1 cellular context compared by ENCODE assay signal in the genomic region with DNA sequence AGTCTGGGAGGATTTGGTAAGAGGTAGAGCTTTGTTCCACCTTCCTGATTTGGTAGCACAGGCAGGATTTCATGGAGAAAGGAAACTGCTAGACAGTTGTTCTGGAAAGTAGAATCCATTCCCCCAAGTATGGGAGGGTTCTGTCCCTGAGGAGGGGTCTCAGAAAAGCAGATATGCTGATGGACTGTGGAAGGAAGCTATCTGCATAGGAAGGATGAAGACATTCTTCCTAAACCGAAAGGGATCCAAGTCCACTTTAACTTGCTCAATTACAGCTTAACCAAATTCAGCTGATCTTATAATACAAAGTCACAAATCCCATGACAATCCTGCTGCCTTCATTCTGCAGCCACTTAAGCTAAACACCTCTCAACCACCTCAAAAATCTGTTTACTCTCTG.
TF ChIP-seq lines count a peak whose summit lies in the region.

No MANE protein-coding gene starts in this region.

TF ChIP-seq in endothelial cell of umbilical vein, 7 proteins besides CTCF, POLR2A, EP300 and RAD21:
- TF ChIP-seq GATA2 (IDR thresholded peaks at IDR 0.05; ENCODE audit: insufficient read depth, insufficient read length, low read depth, low read length) (no peak), MYC (IDR thresholded peaks at IDR 0.05; ENCODE audit: low read depth, low read length) (no peak), POLR2AphosphoS5 (IDR thresholded peaks at IDR 0.05; ENCODE audit: insufficient read depth, low read depth, low read length) (no peak), EZH2 (IDR thresholded peaks at IDR 0.05; ENCODE audit: borderline replicate concordance, low read depth, low read length, severe bottlenecking) (no peak), FOS (IDR thresholded peaks at IDR 0.05; ENCODE audit: borderline replicate concordance, insufficient read depth, low read length) (no peak), JUN (IDR thresholded peaks at IDR 0.05; ENCODE audit: borderline replicate concordance, insufficient read depth, insufficient read length, low read depth) (no peak)
- TF ChIP-seq, protein P1, sequence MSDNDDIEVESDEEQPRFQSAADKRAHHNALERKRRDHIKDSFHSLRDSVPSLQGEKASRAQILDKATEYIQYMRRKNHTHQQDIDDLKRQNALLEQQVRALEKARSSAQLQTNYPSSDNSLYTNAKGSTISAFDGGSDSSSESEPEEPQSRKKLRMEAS (IDR thresholded peaks at IDR 0.05; ENCODE audit: insufficient read depth, insufficient read length): no peak
